ENCODE assay signal across 1 cellular context in the genomic region with DNA sequence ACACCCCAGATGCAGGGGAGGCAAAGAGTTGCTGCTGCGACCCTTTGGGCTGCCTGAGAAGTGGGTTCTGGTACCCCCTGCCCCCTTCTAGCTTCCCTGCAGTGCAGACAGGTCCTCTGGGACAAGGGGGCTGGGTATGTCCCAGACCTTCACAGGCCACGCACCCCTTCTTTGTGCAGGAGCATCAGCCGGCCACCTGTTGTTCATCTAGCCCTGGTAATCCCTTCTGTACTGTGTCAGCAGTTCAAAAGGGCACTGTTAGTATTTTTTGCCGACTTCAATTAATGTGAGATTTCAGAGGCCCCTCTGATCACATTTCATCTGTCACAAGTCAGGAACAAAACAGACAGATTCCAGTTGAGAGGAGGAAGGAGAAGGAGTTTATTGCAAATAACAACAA.
TF ChIP-seq lines count a peak whose summit lies in the region.

No MANE protein-coding gene starts in this region.

TF ChIP-seq in HEK293, 187 proteins besides CTCF, POLR2A, EP300 and RAD21 (continued from another document):
- TF ChIP-seq, protein P1, sequence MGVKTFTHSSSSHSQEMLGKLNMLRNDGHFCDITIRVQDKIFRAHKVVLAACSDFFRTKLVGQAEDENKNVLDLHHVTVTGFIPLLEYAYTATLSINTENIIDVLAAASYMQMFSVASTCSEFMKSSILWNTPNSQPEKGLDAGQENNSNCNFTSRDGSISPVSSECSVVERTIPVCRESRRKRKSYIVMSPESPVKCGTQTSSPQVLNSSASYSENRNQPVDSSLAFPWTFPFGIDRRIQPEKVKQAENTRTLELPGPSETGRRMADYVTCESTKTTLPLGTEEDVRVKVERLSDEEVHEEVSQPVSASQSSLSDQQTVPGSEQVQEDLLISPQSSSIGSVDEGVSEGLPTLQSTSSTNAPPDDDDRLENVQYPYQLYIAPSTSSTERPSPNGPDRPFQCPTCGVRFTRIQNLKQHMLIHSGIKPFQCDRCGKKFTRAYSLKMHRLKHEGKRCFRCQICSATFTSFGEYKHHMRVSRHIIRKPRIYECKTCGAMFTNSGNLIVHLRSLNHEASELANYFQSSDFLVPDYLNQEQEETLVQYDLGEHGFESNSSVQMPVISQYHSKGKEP (tag by site-specific recombination; IDR thresholded peaks at IDR 0.05) = no peak
- TF ChIP-seq ZEB2 (tag by site-specific recombination; IDR thresholded peaks at IDR 0.05) = no peak
